Comparison of ENCODE assay signal across 2 cellular contexts in the genomic region with DNA sequence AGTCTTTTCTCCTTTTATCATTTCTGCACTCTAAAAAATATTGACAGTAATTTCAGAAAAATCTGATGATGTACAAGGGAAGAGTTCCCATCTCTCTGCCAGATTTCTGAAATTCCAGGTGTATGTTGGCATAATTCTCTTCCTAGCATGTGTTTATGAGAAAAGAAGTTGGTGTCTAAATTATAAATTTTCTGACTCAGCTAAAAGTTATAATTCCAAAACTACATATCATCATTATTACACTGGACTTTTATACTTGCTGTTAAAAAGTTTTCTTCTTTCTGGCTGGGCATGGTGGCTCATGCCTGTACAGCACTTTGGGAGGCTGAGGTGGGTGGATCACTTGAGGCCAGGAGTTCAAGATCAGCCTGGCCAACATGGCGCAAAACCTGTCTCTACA.
TF ChIP-seq lines count a peak whose summit lies in the region.

No MANE protein-coding gene starts in this region.

TF ChIP-seq in HepG2, 621 proteins besides CTCF, POLR2A, EP300 and RAD21:
- TF ChIP-seq ZNF83 (CRISPR knock-in tag; IDR thresholded peaks at IDR 0.05; ENCODE audit: borderline replicate concordance): no peak
- no peak for TF ChIP-seq ZSCAN25 (CRISPR knock-in tag; IDR thresholded peaks at IDR 0.05)
- peak; percentile 62 to 80; a peak in 3 of 4 replicates for TF ChIP-seq MAFK (conservative IDR thresholded peaks at IDR 0.05 in 1 of 2, IDR thresholded peaks at IDR 0.05 in 1 of 2; ENCODE audit: low read length in 2 of 2)
- TF ChIP-seq, protein P1, sequence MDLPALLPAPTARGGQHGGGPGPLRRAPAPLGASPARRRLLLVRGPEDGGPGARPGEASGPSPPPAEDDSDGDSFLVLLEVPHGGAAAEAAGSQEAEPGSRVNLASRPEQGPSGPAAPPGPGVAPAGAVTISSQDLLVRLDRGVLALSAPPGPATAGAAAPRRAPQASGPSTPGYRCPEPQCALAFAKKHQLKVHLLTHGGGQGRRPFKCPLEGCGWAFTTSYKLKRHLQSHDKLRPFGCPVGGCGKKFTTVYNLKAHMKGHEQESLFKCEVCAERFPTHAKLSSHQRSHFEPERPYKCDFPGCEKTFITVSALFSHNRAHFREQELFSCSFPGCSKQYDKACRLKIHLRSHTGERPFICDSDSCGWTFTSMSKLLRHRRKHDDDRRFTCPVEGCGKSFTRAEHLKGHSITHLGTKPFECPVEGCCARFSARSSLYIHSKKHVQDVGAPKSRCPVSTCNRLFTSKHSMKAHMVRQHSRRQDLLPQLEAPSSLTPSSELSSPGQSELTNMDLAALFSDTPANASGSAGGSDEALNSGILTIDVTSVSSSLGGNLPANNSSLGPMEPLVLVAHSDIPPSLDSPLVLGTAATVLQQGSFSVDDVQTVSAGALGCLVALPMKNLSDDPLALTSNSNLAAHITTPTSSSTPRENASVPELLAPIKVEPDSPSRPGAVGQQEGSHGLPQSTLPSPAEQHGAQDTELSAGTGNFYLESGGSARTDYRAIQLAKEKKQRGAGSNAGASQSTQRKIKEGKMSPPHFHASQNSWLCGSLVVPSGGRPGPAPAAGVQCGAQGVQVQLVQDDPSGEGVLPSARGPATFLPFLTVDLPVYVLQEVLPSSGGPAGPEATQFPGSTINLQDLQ (CRISPR knock-in tag; IDR thresholded peaks at IDR 0.05): no peak
- no peak for TF ChIP-seq ZNF263 (CRISPR knock-in tag; IDR thresholded peaks at IDR 0.05)
- TF ChIP-seq PPARG (CRISPR knock-in tag; conservative IDR thresholded peaks at IDR 0.05): no peak
- peak; percentile 80 for TF ChIP-seq MAFF (IDR thresholded peaks at IDR 0.05; ENCODE audit: low read depth, low read length)
- no peak for TF ChIP-seq NFYB (CRISPR knock-in tag; IDR thresholded peaks at IDR 0.05)

TF ChIP-seq in IMR-90, 13 proteins besides CTCF, POLR2A, EP300 and RAD21:
- TF ChIP-seq MAFK (IDR thresholded peaks at IDR 0.05; ENCODE audit: low read depth, low read length) (peak; percentile 54; the same call in 1 of the 2 replicates), RFX5 (IDR thresholded peaks at IDR 0.05; ENCODE audit: low read depth, low read length) (no peak), MXI1 (IDR thresholded peaks at IDR 0.05; ENCODE audit: borderline replicate concordance, low read depth, low read length) (no peak), BHLHE40 (IDR thresholded peaks at IDR 0.05; ENCODE audit: low read depth, low read length) (no peak), FOS (IDR thresholded peaks at IDR 0.05; ENCODE audit: low read depth, low read length) (no peak), CEBPB (IDR thresholded peaks at IDR 0.05; ENCODE audit: low read depth, low read length) (no peak), NFE2L2 (IDR thresholded peaks at IDR 0.05; ENCODE audit: low read depth, low read length) (no peak), CHD1 (IDR thresholded peaks at IDR 0.05; ENCODE audit: low read depth, low read length) (no peak)
- TF ChIP-seq, protein P2, sequence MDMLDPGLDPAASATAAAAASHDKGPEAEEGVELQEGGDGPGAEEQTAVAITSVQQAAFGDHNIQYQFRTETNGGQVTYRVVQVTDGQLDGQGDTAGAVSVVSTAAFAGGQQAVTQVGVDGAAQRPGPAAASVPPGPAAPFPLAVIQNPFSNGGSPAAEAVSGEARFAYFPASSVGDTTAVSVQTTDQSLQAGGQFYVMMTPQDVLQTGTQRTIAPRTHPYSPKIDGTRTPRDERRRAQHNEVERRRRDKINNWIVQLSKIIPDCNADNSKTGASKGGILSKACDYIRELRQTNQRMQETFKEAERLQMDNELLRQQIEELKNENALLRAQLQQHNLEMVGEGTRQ (IDR thresholded peaks at IDR 0.05; ENCODE audit: low read depth, low read length): no peak
